In the genomic region with DNA sequence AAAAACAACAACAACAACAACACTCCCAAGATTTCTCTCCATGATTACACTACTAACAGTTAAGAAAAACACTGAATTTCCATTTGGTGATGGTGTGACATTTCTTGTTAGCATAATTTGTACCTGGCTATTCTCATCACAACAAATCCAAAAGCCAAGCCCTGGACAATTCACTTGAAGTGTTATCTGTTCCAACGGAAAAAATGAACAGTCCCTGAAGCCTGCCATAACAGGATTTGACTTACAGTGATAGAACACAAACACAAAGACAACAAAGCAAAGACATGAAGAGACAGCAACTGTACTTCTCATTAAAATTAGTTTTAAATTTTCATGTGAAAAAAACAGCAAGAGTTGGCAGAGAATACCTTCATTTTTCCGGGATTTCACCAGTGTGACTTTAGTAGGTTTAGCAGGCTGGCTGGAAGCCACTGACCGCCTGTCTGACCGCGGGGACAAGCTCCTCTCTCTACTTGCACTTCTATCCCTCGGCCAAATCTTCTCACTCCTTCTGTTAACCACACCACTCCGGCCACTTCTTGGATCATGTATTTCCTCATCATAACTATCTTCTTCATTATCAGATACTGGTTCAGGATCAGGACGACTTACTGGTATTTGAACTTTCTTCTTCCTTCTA, we compare ENCODE assay signal across 1 cellular context.
TF ChIP-seq lines count a peak whose summit lies in the region.

No MANE protein-coding gene starts in this region.

TF ChIP-seq in GM23338, 12 proteins besides CTCF, POLR2A, EP300 and RAD21 (continued from another document):
- TF ChIP-seq, protein P1, sequence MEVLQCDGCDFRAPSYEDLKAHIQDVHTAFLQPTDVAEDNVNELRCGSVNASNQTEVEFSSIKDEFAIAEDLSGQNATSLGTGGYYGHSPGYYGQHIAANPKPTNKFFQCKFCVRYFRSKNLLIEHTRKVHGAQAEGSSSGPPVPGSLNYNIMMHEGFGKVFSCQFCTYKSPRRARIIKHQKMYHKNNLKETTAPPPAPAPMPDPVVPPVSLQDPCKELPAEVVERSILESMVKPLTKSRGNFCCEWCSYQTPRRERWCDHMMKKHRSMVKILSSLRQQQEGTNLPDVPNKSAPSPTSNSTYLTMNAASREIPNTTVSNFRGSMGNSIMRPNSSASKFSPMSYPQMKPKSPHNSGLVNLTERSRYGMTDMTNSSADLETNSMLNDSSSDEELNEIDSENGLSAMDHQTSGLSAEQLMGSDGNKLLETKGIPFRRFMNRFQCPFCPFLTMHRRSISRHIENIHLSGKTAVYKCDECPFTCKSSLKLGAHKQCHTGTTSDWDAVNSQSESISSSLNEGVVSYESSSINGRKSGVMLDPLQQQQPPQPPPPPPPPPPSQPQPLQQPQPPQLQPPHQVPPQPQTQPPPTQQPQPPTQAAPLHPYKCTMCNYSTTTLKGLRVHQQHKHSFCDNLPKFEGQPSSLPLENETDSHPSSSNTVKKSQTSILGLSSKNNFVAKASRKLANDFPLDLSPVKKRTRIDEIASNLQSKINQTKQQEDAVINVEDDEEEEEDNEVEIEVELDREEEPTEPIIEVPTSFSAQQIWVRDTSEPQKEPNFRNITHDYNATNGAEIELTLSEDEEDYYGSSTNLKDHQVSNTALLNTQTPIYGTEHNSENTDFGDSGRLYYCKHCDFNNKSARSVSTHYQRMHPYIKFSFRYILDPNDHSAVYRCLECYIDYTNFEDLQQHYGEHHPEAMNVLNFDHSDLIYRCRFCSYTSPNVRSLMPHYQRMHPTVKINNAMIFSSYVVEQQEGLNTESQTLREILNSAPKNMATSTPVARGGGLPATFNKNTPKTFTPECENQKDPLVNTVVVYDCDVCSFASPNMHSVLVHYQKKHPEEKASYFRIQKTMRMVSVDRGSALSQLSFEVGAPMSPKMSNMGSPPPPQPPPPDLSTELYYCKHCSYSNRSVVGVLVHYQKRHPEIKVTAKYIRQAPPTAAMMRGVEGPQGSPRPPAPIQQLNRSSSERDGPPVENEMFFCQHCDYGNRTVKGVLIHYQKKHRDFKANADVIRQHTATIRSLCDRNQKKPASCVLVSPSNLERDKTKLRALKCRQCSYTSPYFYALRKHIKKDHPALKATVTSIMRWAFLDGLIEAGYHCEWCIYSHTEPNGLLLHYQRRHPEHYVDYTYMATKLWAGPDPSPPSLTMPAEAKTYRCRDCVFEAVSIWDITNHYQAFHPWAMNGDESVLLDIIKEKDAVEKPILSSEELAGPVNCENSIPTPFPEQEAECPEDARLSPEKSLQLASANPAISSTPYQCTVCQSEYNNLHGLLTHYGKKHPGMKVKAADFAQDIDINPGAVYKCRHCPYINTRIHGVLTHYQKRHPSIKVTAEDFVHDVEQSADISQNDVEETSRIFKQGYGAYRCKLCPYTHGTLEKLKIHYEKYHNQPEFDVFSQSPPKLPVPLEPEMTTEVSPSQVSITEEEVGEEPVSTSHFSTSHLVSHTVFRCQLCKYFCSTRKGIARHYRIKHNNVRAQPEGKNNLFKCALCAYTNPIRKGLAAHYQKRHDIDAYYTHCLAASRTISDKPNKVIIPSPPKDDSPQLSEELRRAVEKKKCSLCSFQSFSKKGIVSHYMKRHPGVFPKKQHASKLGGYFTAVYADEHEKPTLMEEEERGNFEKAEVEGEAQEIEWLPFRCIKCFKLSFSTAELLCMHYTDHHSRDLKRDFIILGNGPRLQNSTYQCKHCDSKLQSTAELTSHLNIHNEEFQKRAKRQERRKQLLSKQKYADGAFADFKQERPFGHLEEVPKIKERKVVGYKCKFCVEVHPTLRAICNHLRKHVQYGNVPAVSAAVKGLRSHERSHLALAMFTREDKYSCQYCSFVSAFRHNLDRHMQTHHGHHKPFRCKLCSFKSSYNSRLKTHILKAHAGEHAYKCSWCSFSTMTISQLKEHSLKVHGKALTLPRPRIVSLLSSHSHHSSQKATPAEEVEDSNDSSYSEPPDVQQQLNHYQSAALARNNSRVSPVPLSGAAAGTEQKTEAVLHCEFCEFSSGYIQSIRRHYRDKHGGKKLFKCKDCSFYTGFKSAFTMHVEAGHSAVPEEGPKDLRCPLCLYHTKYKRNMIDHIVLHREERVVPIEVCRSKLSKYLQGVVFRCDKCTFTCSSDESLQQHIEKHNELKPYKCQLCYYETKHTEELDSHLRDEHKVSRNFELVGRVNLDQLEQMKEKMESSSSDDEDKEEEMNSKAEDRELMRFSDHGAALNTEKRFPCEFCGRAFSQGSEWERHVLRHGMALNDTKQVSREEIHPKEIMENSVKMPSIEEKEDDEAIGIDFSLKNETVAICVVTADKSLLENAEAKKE (CRISPR knock-in tag; IDR thresholded peaks at IDR 0.05) = no peak
- TF ChIP-seq POLR2AphosphoS5 (IDR thresholded peaks at IDR 0.05; ENCODE audit: low read depth) = no peak
- no peak for TF ChIP-seq EZH2 (IDR thresholded peaks at IDR 0.05; ENCODE audit: low read depth, unreplicated experiment)
- TF ChIP-seq REST (IDR thresholded peaks at IDR 0.05; ENCODE audit: unreplicated experiment) = no peak
